Comparison of ENCODE assay signal across 8 cellular contexts in genomic region chr17:3683054-3683511, GRCh38. TPM values are rescaled to one million over a fixed set of nuclear protein-coding genes. Genes with fewer than 3 reads are reported as not detected.
DNase-seq lines count a peak whose midpoint lies in the region; ATAC-seq and TF ChIP-seq lines count a peak whose summit lies in the region.

No MANE protein-coding gene starts in this region.

- peak in 4 of 5 donors; percentile 55 to 62 (median 58) for DNase-seq in CD4-positive, alpha-beta memory T cell
- DNase-seq in H7, result peak; percentile 96
- peak; percentile 67 for DNase-seq in RWPE1 (ENCODE audit: low spot score)
- peak; percentile 64 for DNase-seq in activated naive CD4-positive, alpha-beta T cell treated with Interleukin-2 at 50 U/mL for 16 hours
- DNase-seq in right atrium auricular region (ENCODE audit: low spot score), result no peak
- peak; percentile 56 for DNase-seq in stimulated activated CD4-positive, alpha-beta T cell treated with anti-CD3 and anti-CD28 coated beads, Interleukin-4, amount 100 ng/mL, for 1 hour
- DNase-seq in GOT3 (lab: John Stamatoyannopoulos, UW), result no peak

- H3K4me1 ChIP-seq in CD4-positive, alpha-beta memory T cell (ENCODE audit: insufficient read depth, low read length), result peaks cover 9% of the 10 kb centered on the region
- no peaks in the 10 kb centered on the region for H3K4me1 ChIP-seq in right atrium auricular region

- H3K36me3 Mint-ChIP-seq in CD4-positive, alpha-beta memory T cell, result peaks cover 0 to 6% of the 10 kb centered on the region in 2 donors

- intact Hi-C loops in CD4-positive, alpha-beta memory T cell (cut with micrococcal nuclease), result loop anchor here (2.0 to 5.0 kb wide), 4 partner anchors 40 to 164 kb away; partner anchors contain the start of genes HASPIN and NCBP3

- peaks cover 6 to 25% (median 7%) of the 10 kb centered on the region in 4 donors for H3K4me1 Mint-ChIP-seq in CD4-positive, alpha-beta memory T cell

- CTCF ChIA-PET in CD4-positive, alpha-beta memory T cell (lab: Charles Lee; ENCODE audit: partially characterized antibody), result interaction anchor here (0.7 to 3.3 kb wide), 20 partner anchors 9 to 144 kb away, joined by 3 to 36 read pairs (median 5); partner anchors contain the start of genes HASPIN and P2RX5
- CTCF ChIA-PET in RWPE1 (lab: Yijun Ruan, JAX), result interaction anchor here (0.6 to 0.7 kb wide), 3 partner anchors 11 to 73 kb away, joined by 3 to 5 read pairs (median 4); no protein-coding TSS in a partner anchor

- POLR2A ChIA-PET in CD4-positive, alpha-beta memory T cell (lab: Charles Lee; ENCODE audit: partially characterized antibody), result interaction anchor here (0.9 to 1.2 kb wide), 3 partner anchors 28 to 54 kb away, joined by 3 to 4 read pairs (median 3); no protein-coding TSS in a partner anchor
- POLR2A ChIA-PET in RWPE1 (lab: Yijun Ruan, JAX; ENCODE audit: low non-redundant PET), result no interaction called here

- H3K4me3 ChIP-seq in CD4-positive, alpha-beta memory T cell (ENCODE audit: low read length in 2 of 2), result no peak overlapping the region
- H3K4me3 ChIP-seq in H7 (ENCODE audit: insufficient read depth, low read depth, low read length) (no peak overlapping the region), right atrium auricular region (no peak overlapping the region)

- H3K4me3 Mint-ChIP-seq in CD4-positive, alpha-beta memory T cell, result peak overlapping the region in 1 of 8 donors; percentile 21

- H3K27ac Mint-ChIP-seq in CD4-positive, alpha-beta memory T cell, result peak overlapping the region in 2 of 7 donors; percentile 65 to 70

- no peak overlapping the region for H3K27ac ChIP-seq in CD4-positive, alpha-beta memory T cell (ENCODE audit: low read depth, low read length)
- H3K27ac ChIP-seq in RWPE1 (no peak overlapping the region), right atrium auricular region (no peak overlapping the region)

- ATAC-seq in HG03045 (IDR thresholded peaks at IDR 0.05; ENCODE audit: unreplicated experiment), result no peak

- H3K27me3 ChIP-seq in CD4-positive, alpha-beta memory T cell (ENCODE audit: insufficient read depth, low read length), result no peaks in the 10 kb centered on the region
- H3K27me3 ChIP-seq in H7 (ENCODE audit: control insufficient read depth, insufficient read depth, low read length) (no peaks in the 10 kb centered on the region), right atrium auricular region (peaks cover 0 to 4% of the 10 kb centered on the region in 2 donors)

- no peaks in the 10 kb centered on the region for H3K27me3 Mint-ChIP-seq in CD4-positive, alpha-beta memory T cell

- peaks cover 2% of the 10 kb centered on the region for H3K36me3 ChIP-seq in CD4-positive, alpha-beta memory T cell (ENCODE audit: insufficient read depth, low read length)
- no peaks in the 10 kb centered on the region for H3K36me3 ChIP-seq in H7 (replicated peaks; ENCODE audit: control insufficient read depth, insufficient read depth, low read length)
- H3K36me3 ChIP-seq in right atrium auricular region, result no peaks in the 10 kb centered on the region

- TF ChIP-seq CTCF in RWPE1 (conservative IDR thresholded peaks at IDR 0.05; ENCODE audit: low read depth) (peak; percentile 89), right atrium auricular region (IDR thresholded peaks at IDR 0.05) (peak; percentile 74 to 90)

- no peaks in the 10 kb centered on the region for H3K9me3 ChIP-seq in CD4-positive, alpha-beta memory T cell (ENCODE audit: control insufficient read depth in 1 of 2, low read length in 2 of 2)
- H3K9me3 ChIP-seq in right atrium auricular region, result no peaks in the 10 kb centered on the region

- no peaks in the 10 kb centered on the region for H3K9me3 Mint-ChIP-seq in CD4-positive, alpha-beta memory T cell

RNA-seq across cellular contexts. Expression of gene P2RX5, which starts 12.9 kb away (rescaled TPM):
- 10 to 100 TPM; 13.8 to 16.0 TPM for total RNA-seq in CD4-positive, alpha-beta memory T cell
- 10 to 100 TPM; 18.8 to 28.9 TPM for polyA plus RNA-seq in CD4-positive, alpha-beta memory T cell
- total RNA-seq in H7 (2014; rRNA removed; shearing (Covaris generic)), result 2.3 and 2.7 TPM in 2 replicates
- total RNA-seq in right atrium auricular region, result 1 to 10 TPM; 5.4 to 8.1 TPM

RNA-seq across cellular contexts. Expression of gene EMC6, which starts 14.5 kb away (rescaled TPM):
- 10 to 100 TPM; 27.8 to 29.4 TPM for total RNA-seq in CD4-positive, alpha-beta memory T cell
- 100 to 1,000 TPM in 1 of 2 donors, 10 to 100 TPM in 1; 75.7 to 104 TPM for polyA plus RNA-seq in CD4-positive, alpha-beta memory T cell
- 41.6 and 48.5 TPM in 2 replicates for total RNA-seq in H7 (2014; rRNA removed; shearing (Covaris generic))
- total RNA-seq in right atrium auricular region, result 10 to 100 TPM; 19.1 to 22.2 TPM

RNA-seq across cellular contexts. Expression of gene TAX1BP3, which starts 14.7 kb away (rescaled TPM):
- 10 to 100 TPM; 12.7 to 13.2 TPM for total RNA-seq in CD4-positive, alpha-beta memory T cell
- polyA plus RNA-seq in CD4-positive, alpha-beta memory T cell, result 10 to 100 TPM; 28.2 to 32.3 TPM
- 116 and 122 TPM in 2 replicates for total RNA-seq in H7 (2014; rRNA removed; shearing (Covaris generic))
- total RNA-seq in right atrium auricular region, result 100 to 1,000 TPM; 212 to 227 TPM

RNA-seq across cellular contexts. Expression of gene HASPIN, which starts 40.6 kb away (rescaled TPM):
- under 1 TPM; 0.28 to 0.41 TPM for total RNA-seq in CD4-positive, alpha-beta memory T cell
- under 1 TPM in 1 of 2 donors, not detected in 1; 0.29 TPM for polyA plus RNA-seq in CD4-positive, alpha-beta memory T cell
- 34.2 and 39.1 TPM in 2 replicates for total RNA-seq in H7 (2014; rRNA removed; shearing (Covaris generic))
- not detected for total RNA-seq in right atrium auricular region

RNA-seq across cellular contexts. Expression of gene CTNS, which starts 46.5 kb away (rescaled TPM):
- total RNA-seq in CD4-positive, alpha-beta memory T cell, result 10 to 100 TPM; 11.6 to 12.0 TPM
- 1 to 10 TPM; 7.7 to 8.0 TPM for polyA plus RNA-seq in CD4-positive, alpha-beta memory T cell
- total RNA-seq in H7 (2014; rRNA removed; shearing (Covaris generic)), result 9.6 and 17.9 TPM in 2 replicates
- 10 to 100 TPM; 17.6 to 19.1 TPM for total RNA-seq in right atrium auricular region

Comparison
In these comparisons a context has a peak if more than half of its experiments do, and no peak if none do; other contexts are left out.
1. DNase-seq: peak in CD4-positive, alpha-beta memory T cell (4 of 5), H7 (single experiment), RWPE1 (single experiment), activated naive CD4-positive, alpha-beta T cell treated with Interleukin-2 at 50 U/mL for 16 hours (single experiment) and stimulated activated CD4-positive, alpha-beta T cell treated with anti-CD3 and anti-CD28 coated beads, Interleukin-4, amount 100 ng/mL, for 1 hour (single experiment); none in right atrium auricular region (single experiment) and GOT3 (single experiment).